Comparison of ENCODE assay signal across 9 cellular contexts in the genomic region with DNA sequence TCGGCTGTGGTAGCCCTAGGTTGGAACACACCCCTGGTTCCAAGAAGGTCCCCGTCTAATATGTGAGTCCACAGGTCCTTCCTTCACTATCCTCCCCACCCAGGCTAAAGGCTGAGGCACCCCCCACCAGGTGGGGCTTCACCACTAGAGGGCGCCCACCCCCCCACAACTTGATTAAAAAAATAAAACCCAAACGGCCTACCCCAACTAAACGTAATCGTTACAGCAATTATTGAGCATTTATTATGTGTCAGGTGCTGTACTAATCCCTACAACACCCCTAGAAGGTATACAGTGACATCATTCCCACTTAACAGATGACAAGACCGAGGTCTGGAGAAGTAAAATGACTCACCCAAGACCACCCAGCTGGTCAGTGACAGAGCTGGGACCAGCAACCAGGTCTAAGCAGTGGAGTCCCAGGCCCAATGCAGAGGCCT.
A peak's percentile ranks its signal among the peaks of the same experiment; 100 is the strongest.
DNase-seq lines count a peak whose midpoint lies in the region; ATAC-seq and TF ChIP-seq lines count a peak whose summit lies in the region.
"Had no signal": no experiment of that assay in that cellular context is flagged by ENCODE, and none has a peak within 500 bp of the region (broad histone marks: within the 10 kb centered on the region; RNA-seq: fewer than 3 reads in every experiment).

No MANE protein-coding gene starts in this region.

- H3K79me2 ChIP-seq in DND-41 (ENCODE audit: insufficient read depth, low read length) = no peaks in the 10 kb centered on the region

- H3K4me1 Mint-ChIP-seq in activated CD8-positive, alpha-beta memory T cell treated with anti-CD3 and anti-CD28 coated beads, Interleukin-2, amount 10 ng/mL, durations not matched to agents 7 days and 5 days = peaks cover 3% of the 10 kb centered on the region

- ATAC-seq in DND-41 (ENCODE audit: insufficient read depth, low read depth) (peak; percentile 65), GM18907 (IDR thresholded peaks at IDR 0.05; ENCODE audit: unreplicated experiment) (no peak), GM21576 (IDR thresholded peaks at IDR 0.05; ENCODE audit: unreplicated experiment) (no peak)
- ATAC-seq in activated CD8-positive, alpha-beta memory T cell treated with anti-CD3 and anti-CD28 coated beads, Interleukin-2, amount 10 ng/mL, durations not matched to agents 7 days and 5 days = peak; percentile 55

- H3K27me3 ChIP-seq in DND-41 (ENCODE audit: insufficient read depth, low read length, poor library complexity) (no peaks in the 10 kb centered on the region), spleen (replicated peaks in 1 of 7) (peaks cover 0 to 10% (median 0%) of the 10 kb centered on the region in 7 donors)

- H3K27ac Mint-ChIP-seq in activated CD8-positive, alpha-beta memory T cell treated with anti-CD3 and anti-CD28 coated beads, Interleukin-2, amount 10 ng/mL, durations not matched to agents 7 days and 5 days = no peak overlapping the region

- no peak overlapping the region for H3K4me3 Mint-ChIP-seq in activated CD8-positive, alpha-beta memory T cell treated with anti-CD3 and anti-CD28 coated beads, Interleukin-2, amount 10 ng/mL, durations not matched to agents 7 days and 5 days

- intact Hi-C loops in spleen (cut with DNase I; ENCODE audit: low total_unique reads) = no loop called here

- peak; percentile 80 for TF ChIP-seq CTCF in DND-41 (IDR thresholded peaks at IDR 0.05; ENCODE audit: borderline replicate concordance, extremely low read depth, low read length, poor library complexity, severe bottlenecking)
- TF ChIP-seq CTCF in fibroblast of the aortic adventitia (IDR thresholded peaks at IDR 0.05; ENCODE audit: insufficient read depth, low read length) = peak; percentile 73
- peak; percentile 48 to 84 (median 66) for TF ChIP-seq CTCF in spleen (IDR thresholded peaks at IDR 0.05 in 8 of 11, conservative IDR thresholded peaks at IDR 0.05 in 3 of 11)

- H3K9ac ChIP-seq in DND-41 (ENCODE audit: low read depth, low read length) = no peak overlapping the region

- H3K4me1 ChIP-seq in DND-41 (ENCODE audit: insufficient read depth, low read length) (no peaks in the 10 kb centered on the region), spleen (peaks cover 0 to 2% (median 0%) of the 10 kb centered on the region in 6 donors)

- H3K9me3 ChIP-seq in DND-41 (ENCODE audit: insufficient read depth, low read length, severe bottlenecking) (no peaks in the 10 kb centered on the region), spleen (no peaks in the 10 kb centered on the region)

- CTCF ChIA-PET in activated CD8-positive, alpha-beta memory T cell treated with anti-CD3 and anti-CD28 coated beads, Interleukin-2, amount 10 ng/mL, durations not matched to agents 7 days and 5 days (lab: Charles Lee) = interaction anchor here (0.7 to 2.5 kb wide), 5 partner anchors 12 to 808 kb away, joined by 3 to 7 read pairs (median 4); no protein-coding TSS in a partner anchor

- H3K4me3 ChIP-seq in DND-41 (ENCODE audit: low read depth in 1 of 2, low read length in 2 of 2) (no peak overlapping the region), fibroblast of the aortic adventitia (ENCODE audit: low read depth, low read length) (no peak overlapping the region), spleen (no peak overlapping the region)
- H3K4me3 ChIP-seq: skin epidermis had no signal

- H3K36me3 Mint-ChIP-seq in activated CD8-positive, alpha-beta memory T cell treated with anti-CD3 and anti-CD28 coated beads, Interleukin-2, amount 10 ng/mL, durations not matched to agents 7 days and 5 days = no peaks in the 10 kb centered on the region

- no peak overlapping the region for H3K4me2 ChIP-seq in DND-41 (ENCODE audit: insufficient read depth, low read length)

- TF ChIP-seq POLR2A in spleen (IDR thresholded peaks at IDR 0.05) = no peak

- peak; percentile 39 for DNase-seq in DND-41
- DNase-seq in M059J (ENCODE audit: low read depth) = peak; percentile 14
- DNase-seq in activated CD8-positive, alpha-beta memory T cell treated with anti-CD3 and anti-CD28 coated beads, Interleukin-2, amount 10 ng/mL, durations not matched to agents 7 days and 5 days = peak; percentile 51
- peak; percentile 44 for DNase-seq in fibroblast of the aortic adventitia (ENCODE audit: low read depth)
- DNase-seq in spleen = no peak
- DNase-seq in cortex of kidney (lab: John Stamatoyannopoulos, UW) = no peak

- no peaks in the 10 kb centered on the region for H3K36me3 ChIP-seq in DND-41 (ENCODE audit: insufficient read depth, low read length)
- H3K36me3 ChIP-seq in spleen = no peaks in the 10 kb centered on the region

- H2AFZ ChIP-seq in DND-41 (ENCODE audit: low read depth, low read length) = no peak overlapping the region

- WGBS in spleen, 5 donors = 24 to 43% (median 27%) methylated on average over 6 to 7 of the region's 7 CpGs

- H3K27me3 Mint-ChIP-seq in activated CD8-positive, alpha-beta memory T cell treated with anti-CD3 and anti-CD28 coated beads, Interleukin-2, amount 10 ng/mL, durations not matched to agents 7 days and 5 days = peaks cover 2% of the 10 kb centered on the region

- H3K27ac ChIP-seq in DND-41 (ENCODE audit: low read length) (no peak overlapping the region), spleen (no peak overlapping the region)

- no peaks in the 10 kb centered on the region for H4K20me1 ChIP-seq in DND-41 (ENCODE audit: insufficient read depth, low read length)

- no peaks in the 10 kb centered on the region for H3K9me3 Mint-ChIP-seq in activated CD8-positive, alpha-beta memory T cell treated with anti-CD3 and anti-CD28 coated beads, Interleukin-2, amount 10 ng/mL, durations not matched to agents 7 days and 5 days (ENCODE audit: low read depth)

Comparison
In these comparisons a context has a peak if more than half of its experiments do, and no peak if none do; other contexts are left out.
1. ATAC-seq: peak in DND-41 (single experiment) and activated CD8-positive, alpha-beta memory T cell treated with anti-CD3 and anti-CD28 coated beads, Interleukin-2, amount 10 ng/mL, durations not matched to agents 7 days and 5 days (single experiment); none in GM18907 (single experiment) and GM21576 (single experiment).
2. DNase-seq: peak in DND-41 (single experiment), M059J (single experiment), activated CD8-positive, alpha-beta memory T cell treated with anti-CD3 and anti-CD28 coated beads, Interleukin-2, amount 10 ng/mL, durations not matched to agents 7 days and 5 days (single experiment) and fibroblast of the aortic adventitia (single experiment); none in spleen (single experiment) and cortex of kidney (single experiment).
3. Peak in every context shown above with its lines, with median percentiles within 50 percentile points of each other: CTCF ChIP-seq.